Comparison of ENCODE assay signal across 16 cellular contexts in genomic region chr11:103659743-103660142, GRCh38.
"Had no signal": no experiment of that assay in that cellular context is flagged by ENCODE, and none has a peak within 500 bp of the region (broad histone marks: within the 10 kb centered on the region; RNA-seq: fewer than 3 reads in every experiment).

No MANE protein-coding gene starts in this region.

- ATAC-seq: activated CD4-positive, alpha-beta T cell treated with anti-CD3 and anti-CD28 coated beads for 36 hours; activated CD8-positive, alpha-beta T cell treated with anti-CD3 and anti-CD28 coated beads for 36 hours; activated naive CD8-positive, alpha-beta T cell treated with anti-CD3 and anti-CD28 coated beads, Interleukin-2, amount 50 U/mL, for 24 hours; stimulated activated naive CD8-positive, alpha-beta T cell treated with anti-CD3 and anti-CD28 coated beads, Interleukin-15, Interleukin-2, amounts not matched to agents 100 U/mL and 50 U/mL, for 24 hours; upper lobe of right lung had no signal

- H3K27ac ChIP-seq: ascending aorta, colonic mucosa, parathyroid adenoma, testis, upper lobe of right lung, WERI-Rb-1 had no signal

- H3K4me1 ChIP-seq: ascending aorta, colonic mucosa, parathyroid adenoma, testis had no signal

- H3K79me2 ChIP-seq: parathyroid adenoma had no signal

- H3K36me3 ChIP-seq: ascending aorta, colonic mucosa, upper lobe of right lung, WERI-Rb-1 had no signal

- H3K27ac Mint-ChIP-seq: activated CD4-positive, alpha-beta T cell treated with anti-CD3 and anti-CD28 coated beads for 36 hours; activated CD8-positive, alpha-beta T cell treated with anti-CD3 and anti-CD28 coated beads for 36 hours; activated naive CD8-positive, alpha-beta T cell treated with anti-CD3 and anti-CD28 coated beads, Interleukin-2, amount 50 U/mL, for 24 hours had no signal

- H3K9me3 ChIP-seq: ascending aorta, colonic mucosa, testis, upper lobe of right lung had no signal

- H2AFZ ChIP-seq: parathyroid adenoma had no signal

- H3K27me3 Mint-ChIP-seq: activated CD4-positive, alpha-beta T cell treated with anti-CD3 and anti-CD28 coated beads for 36 hours; activated CD8-positive, alpha-beta T cell treated with anti-CD3 and anti-CD28 coated beads for 36 hours; activated naive CD8-positive, alpha-beta T cell treated with anti-CD3 and anti-CD28 coated beads, Interleukin-2, amount 50 U/mL, for 24 hours had no signal

- H3K4me3 Mint-ChIP-seq: activated CD4-positive, alpha-beta T cell treated with anti-CD3 and anti-CD28 coated beads for 36 hours; activated CD8-positive, alpha-beta T cell treated with anti-CD3 and anti-CD28 coated beads for 36 hours; activated naive CD8-positive, alpha-beta T cell treated with anti-CD3 and anti-CD28 coated beads, Interleukin-2, amount 50 U/mL, for 24 hours had no signal

- H3K4me3 ChIP-seq: ascending aorta, colonic mucosa, testis, upper lobe of right lung had no signal

- H3K4me1 Mint-ChIP-seq: activated CD4-positive, alpha-beta T cell treated with anti-CD3 and anti-CD28 coated beads for 36 hours; activated naive CD8-positive, alpha-beta T cell treated with anti-CD3 and anti-CD28 coated beads, Interleukin-2, amount 50 U/mL, for 24 hours had no signal

- H3K9ac ChIP-seq: parathyroid adenoma had no signal

- H3K27me3 ChIP-seq: ascending aorta, colonic mucosa, testis, upper lobe of right lung had no signal

- DNase-seq: activated CD4-positive, alpha-beta T cell treated with anti-CD3 and anti-CD28 coated beads for 36 hours; activated CD8-positive, alpha-beta memory T cell treated with anti-CD3 and anti-CD28 coated beads, Interleukin-2, amount 50 U/mL, for 4 hours; activated CD8-positive, alpha-beta T cell treated with anti-CD3 and anti-CD28 coated beads for 36 hours; activated naive CD4-positive, alpha-beta T cell treated with Interleukin-2 at 50 U/mL for 16 hours; activated naive CD8-positive, alpha-beta T cell treated with anti-CD3 and anti-CD28 coated beads, Interleukin-2, amount 50 U/mL, for 24 hours; colonic mucosa; hippocampal formation; stimulated activated CD4-positive, alpha-beta T cell treated with anti-CD3 and anti-CD28 coated beads, Interleukin-4, amount 100 ng/mL, for 1 hour; stimulated activated CD8-positive, alpha-beta memory T cell treated with anti-CD3 and anti-CD28 coated beads, Interleukin-4, amount 100 ng/mL, for 48 hours; stimulated activated naive CD8-positive, alpha-beta T cell treated with anti-CD3 and anti-CD28 coated beads, Interleukin-15, Interleukin-2, amounts not matched to agents 100 U/mL and 50 U/mL, for 24 hours; T1000; testis; upper lobe of right lung had no signal

- H3K9me3 Mint-ChIP-seq: activated CD8-positive, alpha-beta T cell treated with anti-CD3 and anti-CD28 coated beads for 36 hours; activated naive CD8-positive, alpha-beta T cell treated with anti-CD3 and anti-CD28 coated beads, Interleukin-2, amount 50 U/mL, for 24 hours had no signal
